Comparison of ENCODE assay signal across 20 cellular contexts in the genomic region with DNA sequence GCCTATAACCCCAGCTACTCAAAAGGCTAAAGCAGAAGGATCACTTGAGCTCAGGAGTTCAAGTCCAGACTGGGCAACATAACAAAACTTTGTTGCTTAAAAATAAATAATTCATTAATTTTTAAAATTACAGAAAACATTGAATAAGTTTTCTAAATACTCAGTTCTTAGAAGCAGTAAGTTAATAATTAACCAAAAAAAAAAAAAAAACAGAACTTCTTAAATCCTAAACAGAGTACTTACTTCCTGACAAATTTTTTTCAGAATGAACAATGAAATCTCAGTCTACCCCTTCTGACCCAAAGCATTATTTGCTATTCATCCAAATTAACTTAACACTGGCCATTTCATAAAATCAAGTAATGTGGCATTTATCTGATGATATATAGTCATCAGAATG.
A peak's percentile ranks its signal among the peaks of the same experiment; 100 is the strongest.
DNase-seq lines count a peak whose midpoint lies in the region; FAIRE-seq lines count a peak whose summit lies in the region.
"Had no signal": no experiment of that assay in that cellular context is flagged by ENCODE, and none has a peak within 500 bp of the region (broad histone marks: within the 10 kb centered on the region; RNA-seq: fewer than 3 reads in every experiment).

No MANE protein-coding gene starts in this region.

- no peaks in the 10 kb centered on the region for H3K9me3 ChIP-seq in CD8-positive, alpha-beta memory T cell (ENCODE audit: low read length)
- H3K9me3 ChIP-seq: Caco-2, HAP-1 had no signal

- no peak overlapping the region for H3K4me3 Mint-ChIP-seq in CD8-positive, alpha-beta memory T cell
- H3K4me3 Mint-ChIP-seq: B cell; CD4-positive, CD25-positive, alpha-beta regulatory T cell; CD8-positive, alpha-beta T cell; HFFc6 had no signal

- no peaks in the 10 kb centered on the region for H3K27me3 ChIP-seq in CD8-positive, alpha-beta memory T cell (ENCODE audit: insufficient read depth, low read length, poor library complexity, severe bottlenecking)
- H3K27me3 ChIP-seq: BLaER1 had no signal

- H3K9me3 Mint-ChIP-seq in CD8-positive, alpha-beta memory T cell, result peaks cover 0 to 5% (median 0%) of the 10 kb centered on the region in 5 donors
- H3K9me3 Mint-ChIP-seq: CD8-positive, alpha-beta T cell; HFFc6 had no signal

- POLR2A ChIA-PET in CD8-positive, alpha-beta memory T cell (lab: Charles Lee), result no interaction called here

- H3K4me1 Mint-ChIP-seq in CD8-positive, alpha-beta memory T cell, result no peaks in the 10 kb centered on the region
- H3K4me1 Mint-ChIP-seq: CD4-positive, CD25-positive, alpha-beta regulatory T cell had no signal

- H3K4me1 ChIP-seq in CD8-positive, alpha-beta memory T cell (ENCODE audit: insufficient read depth, low read length), result no peaks in the 10 kb centered on the region

- no peak overlapping the region for H3K27ac Mint-ChIP-seq in CD8-positive, alpha-beta memory T cell
- H3K27ac Mint-ChIP-seq: B cell; CD4-positive, CD25-positive, alpha-beta regulatory T cell; CD8-positive, alpha-beta T cell; HFFc6 had no signal

- no peak overlapping the region for H3K4me3 ChIP-seq in CD8-positive, alpha-beta memory T cell (ENCODE audit: low read length)
- H3K4me3 ChIP-seq: BLaER1, HAP-1 had no signal

- peak; percentile 53 for FAIRE-seq in islet of Langerhans (lab: Jason Lieb, UNC)
- FAIRE-seq: G401.6, GM12892, H54 had no signal

- DNase-seq in HT-29 (ENCODE audit: low spot score) (peak; percentile 19), renal cortical epithelial cell (ENCODE audit: low read depth) (peak; percentile 50), DMS79 treated with DMSO at 0.1 percent for 48 hours (lab: John Stamatoyannopoulos, UW) (no peak), middle frontal gyrus (ENCODE audit: extremely low spot score, low spot score) (no peak)
- DNase-seq in CD8-positive, alpha-beta memory T cell, result no peak
- DNase-seq: Caco-2; CD4-positive, CD25-positive, alpha-beta regulatory T cell; CD8-positive, alpha-beta T cell; DMS153; DND-41; GOT3; HFFc6 had no signal

- CTCF ChIA-PET in CD8-positive, alpha-beta memory T cell (lab: Charles Lee), result no interaction called here

- no peaks in the 10 kb centered on the region for H3K36me3 Mint-ChIP-seq in CD8-positive, alpha-beta memory T cell
- H3K36me3 Mint-ChIP-seq: CD4-positive, CD25-positive, alpha-beta regulatory T cell; CD8-positive, alpha-beta T cell had no signal

- peaks cover 0 to 2% of the 10 kb centered on the region in 2 donors for H3K27me3 Mint-ChIP-seq in CD8-positive, alpha-beta memory T cell

- no peaks in the 10 kb centered on the region for H3K36me3 ChIP-seq in CD8-positive, alpha-beta memory T cell (ENCODE audit: insufficient read depth, low read length)
- H3K36me3 ChIP-seq: BLaER1, HAP-1 had no signal

- no peak overlapping the region for H3K27ac ChIP-seq in CD8-positive, alpha-beta memory T cell (ENCODE audit: low read depth, low read length)
- H3K27ac ChIP-seq: BLaER1, C4-2B had no signal

Comparison
In these comparisons a context has a peak if more than half of its experiments do, and no peak if none do; other contexts are left out.
1. DNase-seq: peak in HT-29 (single experiment) and renal cortical epithelial cell (single experiment); none in DMS79 treated with DMSO at 0.1 percent for 48 hours (single experiment), middle frontal gyrus (single experiment) and CD8-positive, alpha-beta memory T cell (0 of 5).